In the genomic region with DNA sequence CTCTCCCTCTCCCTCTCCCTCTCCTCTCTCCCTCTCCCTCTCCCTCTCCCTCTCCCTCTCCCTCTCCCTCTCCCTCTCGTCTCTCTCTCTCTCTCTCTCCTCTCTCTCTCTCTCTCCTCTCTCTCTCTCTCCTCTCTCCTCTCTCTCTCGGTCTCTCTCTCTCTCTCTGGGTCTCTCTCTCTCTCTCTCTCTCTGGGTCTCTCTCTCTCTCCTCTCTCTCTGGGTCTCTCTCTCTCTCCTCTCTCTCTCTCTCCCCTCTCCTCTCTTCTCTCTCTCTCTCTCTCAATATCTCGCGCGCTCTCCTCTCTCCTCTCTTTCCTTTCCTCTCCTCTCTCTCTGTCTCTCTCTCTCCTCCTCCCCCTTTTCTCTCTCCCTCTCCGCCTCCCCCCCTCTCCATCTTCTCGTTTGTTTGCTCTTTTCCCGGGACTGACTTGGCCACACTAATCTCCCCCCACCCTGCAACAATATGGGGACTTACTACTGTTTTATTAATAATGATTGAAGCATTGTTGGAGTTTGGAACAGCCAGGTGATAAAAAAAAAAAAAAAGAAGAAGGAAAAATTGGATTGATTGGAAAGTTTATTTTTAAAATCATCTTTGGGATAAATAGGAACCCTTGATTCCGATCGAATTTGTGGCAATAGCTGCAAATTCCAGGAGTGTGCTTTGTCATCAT, we compare ENCODE assay signal across 8 cellular contexts. TPM values are rescaled to one million over a fixed set of nuclear protein-coding genes. Genes with fewer than 3 reads are reported as not detected.
DNase-seq lines count a peak whose midpoint lies in the region; ATAC-seq and TF ChIP-seq lines count a peak whose summit lies in the region.

No MANE protein-coding gene starts in this region.

- peak overlapping the region; percentile 56 for H3K4me3 ChIP-seq in DOHH2 (ENCODE audit: low read length)
- peak overlapping the region; percentile 83 to 86 for H3K4me3 ChIP-seq in cardiac fibroblast (replicated peaks in 1 of 2; ENCODE audit: low read depth in 2 of 2, low read length in 2 of 2)
- peak overlapping the region; percentile 74 to 85 for H3K4me3 ChIP-seq in neuronal stem cell (ENCODE audit: low read length in 2 of 2)

- peaks cover 70% of the 10 kb centered on the region for H3K27me3 ChIP-seq in DOHH2 (ENCODE audit: control insufficient read depth, low read length)
- no peaks in the 10 kb centered on the region for H3K27me3 ChIP-seq in neuronal stem cell (ENCODE audit: control insufficient read depth in 3 of 3, insufficient read depth in 3 of 3, low read depth in 1 of 3, low read length in 3 of 3)

- peaks cover 9% of the 10 kb centered on the region for H3K79me1 ChIP-seq in neuronal stem cell (ENCODE audit: low read depth, low read length)

- no peak overlapping the region for H4K91ac ChIP-seq in neuronal stem cell (ENCODE audit: low read depth, low read length, poor library complexity)

- no peak overlapping the region for H2AFZ ChIP-seq in neuronal stem cell (ENCODE audit: low read length)

- H3K27ac ChIP-seq in DOHH2 (ENCODE audit: low read depth, low read length) (no peak overlapping the region), neuronal stem cell (replicated peaks; ENCODE audit: low read length) (peak overlapping the region; percentile 73)

- no peaks in the 10 kb centered on the region for H4K20me1 ChIP-seq in DOHH2 (ENCODE audit: control insufficient read depth, insufficient read depth, low read depth, low read length)

- H3F3A ChIP-seq in DOHH2 (ENCODE audit: control insufficient read depth, insufficient read depth): no peaks in the 10 kb centered on the region

- TF ChIP-seq CTCF in DOHH2 (IDR thresholded peaks at IDR 0.05; ENCODE audit: low read depth, low read length, poor library complexity, severe bottlenecking): no peak
- no peak for TF ChIP-seq CTCF in cardiac fibroblast (IDR thresholded peaks at IDR 0.05; ENCODE audit: low read depth, low read length)

- H3K79me2 ChIP-seq in DOHH2 (ENCODE audit: control insufficient read depth, low read length): no peaks in the 10 kb centered on the region

- H3K4me1 ChIP-seq in DOHH2 (ENCODE audit: control insufficient read depth, low read length) (peaks cover 24% of the 10 kb centered on the region), neuronal stem cell (ENCODE audit: control insufficient read depth in 2 of 2, insufficient read depth in 1 of 2, low read depth in 1 of 2, low read length in 2 of 2) (peaks cover 19 to 25% of the 10 kb centered on the region in 2 donors)

- no peaks in the 10 kb centered on the region for H3K9me3 ChIP-seq in DOHH2 (ENCODE audit: control insufficient read depth, insufficient read depth, low read length)
- H3K9me3 ChIP-seq in neuronal stem cell (replicated peaks in 1 of 2; ENCODE audit: control insufficient read depth in 2 of 2, insufficient read depth in 1 of 2, low read depth in 1 of 2, low read length in 2 of 2): no peaks in the 10 kb centered on the region

- ATAC-seq in HG02884 (IDR thresholded peaks at IDR 0.05; ENCODE audit: unreplicated experiment) (no peak), GM18502 (IDR thresholded peaks at IDR 0.05; ENCODE audit: poor library complexity, unreplicated experiment) (no peak)

- DNase-seq in NCI-H1092 treated with DMSO at 0.1 percent for 48 hours (lab: John Stamatoyannopoulos, UW) (peak; percentile 66), cardiac fibroblast (ENCODE audit: low read depth in 2 of 2) (peak; percentile 86 to 88), neuronal stem cell (ENCODE audit: low spot score) (no peak), pons (ENCODE audit: low spot score) (no peak)
- DNase-seq in NK-92 treated with Interleukin-12 subunit alpha and Interleukin-12 subunit beta, amount 100 ng/mL, for 24 hours (lab: John Stamatoyannopoulos, UW): no peak

- no peaks in the 10 kb centered on the region for H3K9me2 ChIP-seq in DOHH2 (replicated peaks; ENCODE audit: control insufficient read depth, low read length)

- H2BK15ac ChIP-seq in neuronal stem cell (ENCODE audit: low read length): no peak overlapping the region

- no peak overlapping the region for H3K18ac ChIP-seq in neuronal stem cell (ENCODE audit: low read length)

- H3K4ac ChIP-seq in neuronal stem cell (ENCODE audit: low read length): no peak overlapping the region

- H3K9ac ChIP-seq in neuronal stem cell (ENCODE audit: low read depth, low read length, poor library complexity): no peak overlapping the region

- no peak overlapping the region for H2BK12ac ChIP-seq in neuronal stem cell (ENCODE audit: low read length)

- no CpG with 5 or more reads among the region's 10 CpGs for WGBS in neuronal stem cell (ENCODE audit: extremely low coverage in 2 of 2, insufficient read length in 2 of 2, insufficient replicate concordance in 1 of 2), 2 donors

- no peak overlapping the region for H4K8ac ChIP-seq in neuronal stem cell (ENCODE audit: low read depth, low read length)

- H3K23ac ChIP-seq in neuronal stem cell (ENCODE audit: low read depth, low read length, poor library complexity): no peak overlapping the region

- peak overlapping the region; percentile 69 for H3K4me2 ChIP-seq in DOHH2 (ENCODE audit: low read length)
- H3K4me2 ChIP-seq in neuronal stem cell (ENCODE audit: insufficient read depth, low read length, poor library complexity, severe bottlenecking): peak overlapping the region; percentile 34

- no peak overlapping the region for H2BK120ac ChIP-seq in neuronal stem cell (ENCODE audit: low read depth, low read length)

- H2AK5ac ChIP-seq in neuronal stem cell (ENCODE audit: low read depth, low read length): no peak overlapping the region

- H2BK5ac ChIP-seq in neuronal stem cell (ENCODE audit: low read length): no peak overlapping the region

- H3K36me3 ChIP-seq in DOHH2 (ENCODE audit: control insufficient read depth, low read length): no peaks in the 10 kb centered on the region
- peaks cover 0 to 18% of the 10 kb centered on the region in 2 donors for H3K36me3 ChIP-seq in neuronal stem cell (replicated peaks in 1 of 2; ENCODE audit: control insufficient read depth in 2 of 2, insufficient read depth in 2 of 2, low read length in 2 of 2)

- H3K14ac ChIP-seq in neuronal stem cell (ENCODE audit: low read length): no peak overlapping the region

RNA-seq across cellular contexts. Expression of a gene that starts 0.9 kb away (rescaled TPM):
- polyA plus RNA-seq in neuronal stem cell (2013, experiment 1 of 2): 12.0 TPM
- polyA plus RNA-seq in neuronal stem cell (2013, experiment 2 of 2): 12.9 TPM

RNA-seq across cellular contexts. Expression of a gene that starts 1.1 kb away (rescaled TPM):
- polyA plus RNA-seq in neuronal stem cell (2013, experiment 1 of 2): 63.6 TPM
- polyA plus RNA-seq in neuronal stem cell (2013, experiment 2 of 2): 66.2 TPM

Comparison
In these comparisons a context has a peak if more than half of its experiments do, and no peak if none do; other contexts are left out.
1. DNase-seq: peak in NCI-H1092 treated with DMSO at 0.1 percent for 48 hours (single experiment) and cardiac fibroblast (2 of 2); none in neuronal stem cell (single experiment), pons (single experiment) and NK-92 treated with Interleukin-12 subunit alpha and Interleukin-12 subunit beta, amount 100 ng/mL, for 24 hours (single experiment).
2. Peak in every context shown above with its lines, with median percentiles within 50 percentile points of each other: H3K4me3 ChIP-seq.